ENCODE assay signal across 29 cellular contexts in genomic region chrX:122241959-122242358, GRCh38.
"Had no signal": no experiment of that assay in that cellular context is flagged by ENCODE, and none has a peak within 500 bp of the region (broad histone marks: within the 10 kb centered on the region; RNA-seq: fewer than 3 reads in every experiment).

No MANE protein-coding gene starts in this region.

- ATAC-seq: effector memory CD8-positive, alpha-beta T cell; esophagus mucosa; foreskin keratinocyte; gastrocnemius medialis; gastroesophageal sphincter; heart left ventricle; heart right ventricle had no signal

- H3K27me3 Mint-ChIP-seq: dendritic cell treated with granulocyte-macrophage colony-stimulating factor and Interleukin-4, amounts not matched to agents 40 ng/mL and 50 ng/mL, for 4 days; effector memory CD8-positive, alpha-beta T cell had no signal

- H3K27ac ChIP-seq: coronary artery, dorsolateral prefrontal cortex, epithelial cell of prostate, esophagus muscularis mucosa, esophagus squamous epithelium, foreskin keratinocyte, gastrocnemius medialis, gastroesophageal sphincter, heart left ventricle, heart right ventricle, hepatocyte had no signal

- H3K27ac Mint-ChIP-seq: dendritic cell treated with granulocyte-macrophage colony-stimulating factor and Interleukin-4, amounts not matched to agents 40 ng/mL and 50 ng/mL, for 4 days; effector memory CD8-positive, alpha-beta T cell; endodermal cell had no signal

- H3K27me3 ChIP-seq: esophagus muscularis mucosa, esophagus squamous epithelium, foreskin keratinocyte, gastrocnemius medialis, gastroesophageal sphincter, heart left ventricle, heart right ventricle, hepatocyte had no signal

- H3K4me2 ChIP-seq: hepatocyte had no signal

- DNase-seq: cortex of kidney; dermis blood vessel endothelial cell; dorsolateral prefrontal cortex; effector CD4-positive, alpha-beta T cell; effector CD8-positive, alpha-beta T cell; effector memory CD4-positive, alpha-beta T cell; effector memory CD8-positive, alpha-beta T cell; endodermal cell; erythroblast; esophagus squamous epithelium; foreskin fibroblast; foreskin keratinocyte; foreskin melanocyte; gastrocnemius medialis; glutamatergic neuron; head of caudate nucleus; heart left ventricle; heart right ventricle; hippocampal formation had no signal

- H3K79me2 ChIP-seq: hepatocyte had no signal

- H3K4me3 ChIP-seq: coronary artery, dorsolateral prefrontal cortex, esophagus muscularis mucosa, esophagus squamous epithelium, gastrocnemius medialis, gastroesophageal sphincter, heart left ventricle, heart right ventricle, hepatocyte had no signal

- H2AFZ ChIP-seq: hepatocyte had no signal

- H3K36me3 ChIP-seq: esophagus muscularis mucosa, esophagus squamous epithelium, gastrocnemius medialis, gastroesophageal sphincter, heart left ventricle, heart right ventricle had no signal

- H3K9me3 ChIP-seq: esophagus muscularis mucosa, esophagus squamous epithelium, gastrocnemius medialis, gastroesophageal sphincter had no signal

- H3K9me3 Mint-ChIP-seq: endodermal cell had no signal

- H3K4me1 ChIP-seq: esophagus muscularis mucosa, esophagus squamous epithelium, foreskin keratinocyte, gastrocnemius medialis, gastroesophageal sphincter, heart left ventricle, heart right ventricle had no signal

- FAIRE-seq: endometrium, endothelial cell of umbilical vein, frontal cortex had no signal

- H3K4me3 Mint-ChIP-seq: dendritic cell treated with granulocyte-macrophage colony-stimulating factor and Interleukin-4, amounts not matched to agents 40 ng/mL and 50 ng/mL, for 4 days; effector memory CD8-positive, alpha-beta T cell; endodermal cell had no signal
